ENCODE assay signal across 16 cellular contexts in the genomic region with DNA sequence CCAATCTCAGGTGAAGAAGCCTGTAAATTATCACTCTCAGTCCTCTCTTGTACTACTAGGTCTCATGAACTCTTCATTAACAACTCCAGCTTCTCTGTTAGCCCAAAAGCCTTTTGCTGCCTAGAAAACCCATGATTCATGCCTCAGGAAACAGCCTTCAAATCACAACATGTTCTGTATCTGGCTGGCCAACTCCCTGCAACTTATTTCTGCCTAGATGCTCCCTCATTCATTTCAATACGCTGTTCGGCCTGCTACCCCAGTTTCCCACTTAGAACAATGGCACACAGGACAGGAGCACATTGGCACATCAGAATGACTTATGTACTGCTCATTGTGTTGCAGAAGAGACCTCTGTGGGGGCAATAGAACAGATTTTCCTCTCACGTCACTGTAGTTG. TPM values are rescaled to one million over a fixed set of nuclear protein-coding genes. Genes with fewer than 3 reads are reported as not detected.
"Had no signal": no experiment of that assay in that cellular context is flagged by ENCODE, and none has a peak within 500 bp of the region (broad histone marks: within the 10 kb centered on the region; RNA-seq: fewer than 3 reads in every experiment).

No MANE protein-coding gene starts in this region.

RNA-seq across cellular contexts. Expression of a gene that starts 9.3 kb away (rescaled TPM):
- total RNA-seq: stomach, subcutaneous adipose tissue, suprapubic skin, temporal lobe, testis, thoracic aorta, thyroid gland, tibial nerve, transverse colon, upper lobe of left lung, upper lobe of right lung, ureter, urinary bladder, uterus, vagina had no signal
- polyA plus RNA-seq: stomach, thymus, urinary bladder had no signal
